1 cellular context compared by ENCODE assay signal in the genomic region with DNA sequence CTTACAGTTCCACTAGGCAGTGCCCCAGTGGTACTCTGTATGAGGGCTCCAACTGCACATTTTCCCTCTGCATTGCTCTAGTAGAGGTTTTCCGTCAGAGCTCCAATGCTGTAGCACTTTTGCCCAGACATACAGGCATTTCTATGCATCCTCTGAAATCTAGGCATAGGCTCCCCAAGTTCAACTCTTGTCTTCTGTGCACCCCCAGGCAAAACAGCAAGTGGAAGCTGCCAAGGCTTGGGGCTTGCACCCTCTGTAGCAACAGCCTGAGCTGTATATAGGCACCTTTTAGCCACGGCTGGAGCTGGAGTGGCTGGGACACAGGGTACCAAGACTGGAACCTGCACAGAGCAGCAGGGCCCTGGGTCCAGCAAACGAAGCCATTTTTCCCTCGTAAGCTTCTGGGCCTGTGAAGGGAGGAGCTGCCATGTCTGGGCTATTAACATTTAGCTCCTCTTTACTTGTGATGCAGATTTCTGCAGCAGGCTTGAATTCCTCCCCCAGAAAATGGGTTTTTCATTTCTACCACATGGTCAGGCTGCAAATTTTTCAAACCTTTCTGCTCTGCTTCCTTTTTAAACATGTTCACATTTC.
TF ChIP-seq lines count a peak whose summit lies in the region.

No MANE protein-coding gene starts in this region.

TF ChIP-seq in K562, 482 proteins besides CTCF, POLR2A, EP300 and RAD21 (continued from another document):
- TF ChIP-seq PRDM10 (IDR thresholded peaks at IDR 0.05; ENCODE audit: partially characterized antibody) = peak; percentile 93
- peak in 1 of 3 experiments; percentile 33 for TF ChIP-seq YY1 (IDR thresholded peaks at IDR 0.05; ENCODE audit: borderline replicate concordance in 1 of 3, control insufficient read depth in 1 of 3, extremely low read depth in 1 of 3, insufficient read depth in 3 of 3, insufficient read length in 1 of 3, insufficient replicate concordance in 2 of 3, low read depth in 1 of 3, low read length in 2 of 3)
- TF ChIP-seq MAZ (CRISPR knock-in tag; conservative IDR thresholded peaks at IDR 0.05 in 1 of 2, IDR thresholded peaks at IDR 0.05 in 1 of 2) = 0 out of 4 replicates have a peak, but pooled peaks of 1 of the 2 experiments have one; percentile 2
TF ChIP-seq in K562: peak in this region for 4.
